Comparison of ENCODE assay signal across 1 cellular context in the genomic region with DNA sequence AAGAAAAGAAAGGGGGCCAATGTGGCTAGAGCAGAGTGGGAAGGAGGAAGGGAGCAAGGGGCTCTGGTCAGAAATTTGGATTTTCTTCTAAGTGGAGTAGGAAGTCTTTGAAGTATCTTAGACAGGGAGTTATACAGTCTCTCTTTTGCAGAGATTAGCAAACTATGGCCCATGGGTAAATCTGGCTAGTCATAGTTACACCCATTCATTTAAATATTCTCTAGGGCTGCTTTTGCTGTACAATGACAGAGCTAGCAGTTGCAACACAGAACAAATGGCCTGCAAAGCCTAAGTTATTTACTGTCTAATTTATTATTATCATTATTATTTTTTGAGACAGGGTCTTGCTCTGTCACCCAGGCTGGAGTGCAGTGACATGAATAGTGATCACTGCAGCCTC.
TF ChIP-seq lines count a peak whose summit lies in the region.

No MANE protein-coding gene starts in this region.

TF ChIP-seq in GM12878, 131 proteins besides CTCF, POLR2A, EP300 and RAD21:
- TF ChIP-seq, protein P1, sequence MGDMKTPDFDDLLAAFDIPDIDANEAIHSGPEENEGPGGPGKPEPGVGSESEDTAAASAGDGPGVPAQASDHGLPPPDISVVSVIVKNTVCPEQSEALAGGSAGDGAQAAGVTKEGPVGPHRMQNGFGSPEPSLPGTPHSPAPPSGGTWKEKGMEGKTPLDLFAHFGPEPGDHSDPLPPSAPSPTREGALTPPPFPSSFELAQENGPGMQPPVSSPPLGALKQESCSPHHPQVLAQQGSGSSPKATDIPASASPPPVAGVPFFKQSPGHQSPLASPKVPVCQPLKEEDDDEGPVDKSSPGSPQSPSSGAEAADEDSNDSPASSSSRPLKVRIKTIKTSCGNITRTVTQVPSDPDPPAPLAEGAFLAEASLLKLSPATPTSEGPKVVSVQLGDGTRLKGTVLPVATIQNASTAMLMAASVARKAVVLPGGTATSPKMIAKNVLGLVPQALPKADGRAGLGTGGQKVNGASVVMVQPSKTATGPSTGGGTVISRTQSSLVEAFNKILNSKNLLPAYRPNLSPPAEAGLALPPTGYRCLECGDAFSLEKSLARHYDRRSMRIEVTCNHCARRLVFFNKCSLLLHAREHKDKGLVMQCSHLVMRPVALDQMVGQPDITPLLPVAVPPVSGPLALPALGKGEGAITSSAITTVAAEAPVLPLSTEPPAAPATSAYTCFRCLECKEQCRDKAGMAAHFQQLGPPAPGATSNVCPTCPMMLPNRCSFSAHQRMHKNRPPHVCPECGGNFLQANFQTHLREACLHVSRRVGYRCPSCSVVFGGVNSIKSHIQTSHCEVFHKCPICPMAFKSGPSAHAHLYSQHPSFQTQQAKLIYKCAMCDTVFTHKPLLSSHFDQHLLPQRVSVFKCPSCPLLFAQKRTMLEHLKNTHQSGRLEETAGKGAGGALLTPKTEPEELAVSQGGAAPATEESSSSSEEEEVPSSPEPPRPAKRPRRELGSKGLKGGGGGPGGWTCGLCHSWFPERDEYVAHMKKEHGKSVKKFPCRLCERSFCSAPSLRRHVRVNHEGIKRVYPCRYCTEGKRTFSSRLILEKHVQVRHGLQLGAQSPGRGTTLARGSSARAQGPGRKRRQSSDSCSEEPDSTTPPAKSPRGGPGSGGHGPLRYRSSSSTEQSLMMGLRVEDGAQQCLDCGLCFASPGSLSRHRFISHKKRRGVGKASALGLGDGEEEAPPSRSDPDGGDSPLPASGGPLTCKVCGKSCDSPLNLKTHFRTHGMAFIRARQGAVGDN (IDR thresholded peaks at IDR 0.05) = 0 out of 2 replicates have a peak, but pooled peaks have one; percentile 34
- no peak for TF ChIP-seq ZSCAN29 (IDR thresholded peaks at IDR 0.05)
